ENCODE assay signal across 6 cellular contexts in the genomic region with DNA sequence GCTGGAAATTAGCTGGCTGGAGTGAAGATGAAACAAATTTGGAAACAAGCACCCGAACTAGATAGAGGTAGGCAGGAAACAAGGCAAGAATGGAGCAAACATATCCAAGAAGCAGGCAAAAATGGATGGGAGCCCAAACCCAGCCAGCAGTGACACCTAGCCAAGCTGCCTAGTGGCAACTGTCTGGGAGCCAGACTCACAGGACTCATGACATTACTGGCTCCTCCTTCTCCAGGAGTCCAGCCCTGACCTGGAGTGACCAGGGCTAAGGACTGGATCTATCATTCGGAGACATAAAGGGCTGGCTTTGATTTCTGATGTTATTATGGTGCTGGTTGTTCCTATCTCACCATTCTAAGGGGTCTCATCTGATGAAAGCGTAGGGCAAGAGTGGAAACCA. TPM values are rescaled to one million over a fixed set of nuclear protein-coding genes. Genes with fewer than 3 reads are reported as not detected.
"Had no signal": no experiment of that assay in that cellular context is flagged by ENCODE, and none has a peak within 500 bp of the region (broad histone marks: within the 10 kb centered on the region; RNA-seq: fewer than 3 reads in every experiment).

No MANE protein-coding gene starts in this region.

- H3K27ac Mint-ChIP-seq: IgD-negative memory B cell had no signal

- H3K27ac ChIP-seq: HL-60 had no signal

- H3K4me3 ChIP-seq: K562 had no signal

- DNase-seq: IMR-90 had no signal

- H3K36me3 Mint-ChIP-seq: IgD-negative memory B cell had no signal

- H3K4me1 Mint-ChIP-seq: IgD-negative memory B cell had no signal

RNA-seq across cellular contexts. Expression of a gene that starts 21.3 kb away (rescaled TPM):
- total RNA-seq: HepG2, HT-29, IMR-90, K562 had no signal
- polyA plus RNA-seq: HepG2, IgD-negative memory B cell, IMR-90, K562 had no signal
